In genomic region chr12:26791328-26791791, GRCh38 we compare ENCODE assay signal across 8 cellular contexts. TPM values are rescaled to one million over a fixed set of nuclear protein-coding genes. Genes with fewer than 3 reads are reported as not detected.
A peak's percentile ranks its signal among the peaks of the same experiment; 100 is the strongest.
DNase-seq lines count a peak whose midpoint lies in the region; ATAC-seq, FAIRE-seq and TF ChIP-seq lines count a peak whose summit lies in the region.

No MANE protein-coding gene starts in this region.

- H3K79me2 ChIP-seq in neural progenitor cell (ENCODE audit: low read depth) = no peaks in the 10 kb centered on the region

- no peak overlapping the region for H3K4me2 ChIP-seq in neural progenitor cell

- POLR2A ChIA-PET in naive thymus-derived CD8-positive, alpha-beta T cell (lab: Charles Lee) = no interaction called here

- H4K20me1 ChIP-seq in neural progenitor cell (ENCODE audit: low read depth) = no peaks in the 10 kb centered on the region

- peaks cover 57% of the 10 kb centered on the region for H3K4me1 ChIP-seq in SJSA1 (replicated peaks)
- H3K4me1 ChIP-seq in neural progenitor cell = no peaks in the 10 kb centered on the region

- DNase-seq in GM12891 (ENCODE audit: insufficient read length, low spot score) (no peak), SJSA1 (ENCODE audit: low read depth in 1 of 2, low spot score in 2 of 2) (peak in 1 of 2 experiments; percentile 67), medulla oblongata (ENCODE audit: extremely low spot score) (peak; percentile 70), DMS79 (lab: John Stamatoyannopoulos, UW) (no peak), neural progenitor cell (ENCODE audit: low spot score) (no peak)
- no peak for DNase-seq in activated naive CD4-positive, alpha-beta T cell treated with anti-CD3 and anti-CD28 coated beads, Interleukin-2, amount 50 U/mL, for 72 hours (ENCODE audit: low spot score in 2 of 2)
- DNase-seq in naive thymus-derived CD8-positive, alpha-beta T cell = no peak

- H3K4me3 ChIP-seq in SJSA1 (no peak overlapping the region), neural progenitor cell (no peak overlapping the region)

- no peaks in the 10 kb centered on the region for H3K9me3 Mint-ChIP-seq in neural progenitor cell
- peaks cover 0 to 3% of the 10 kb centered on the region in 2 donors for H3K9me3 Mint-ChIP-seq in activated naive CD4-positive, alpha-beta T cell treated with anti-CD3 and anti-CD28 coated beads, Interleukin-2, amount 50 U/mL, for 72 hours
- peaks cover 0 to 3% (median 0%) of the 10 kb centered on the region in 9 donors for H3K9me3 Mint-ChIP-seq in naive thymus-derived CD8-positive, alpha-beta T cell

- no peaks in the 10 kb centered on the region for H3K4me1 Mint-ChIP-seq in neural progenitor cell
- H3K4me1 Mint-ChIP-seq in naive thymus-derived CD8-positive, alpha-beta T cell = peaks cover 0 to 27% (median 11%) of the 10 kb centered on the region in 4 donors

- H3K27ac ChIP-seq in SJSA1 = peak overlapping the region; percentile 64
- H3K27ac ChIP-seq in neural progenitor cell = no peak overlapping the region

- no peaks in the 10 kb centered on the region for H3K9me3 ChIP-seq in SJSA1 (replicated peaks)
- no peaks in the 10 kb centered on the region for H3K9me3 ChIP-seq in neural progenitor cell (ENCODE audit: low read depth)

- TF ChIP-seq POLR2A in GM12891 (IDR thresholded peaks at IDR 0.05; ENCODE audit: low read depth, low read length) = no peak

- H2AFZ ChIP-seq in neural progenitor cell (replicated peaks) = no peak overlapping the region

- H3K36me3 ChIP-seq in SJSA1 = peaks cover 3% of the 10 kb centered on the region; the same call in 1 of the 2 replicates
- H3K36me3 ChIP-seq in neural progenitor cell = no peaks in the 10 kb centered on the region

- H3K27me3 ChIP-seq in SJSA1 (replicated peaks) (no peaks in the 10 kb centered on the region), neural progenitor cell (no peaks in the 10 kb centered on the region)

- no peak overlapping the region for H3K9ac ChIP-seq in neural progenitor cell

- peak; percentile 72 for ATAC-seq in HG02759 (IDR thresholded peaks at IDR 0.05; ENCODE audit: unreplicated experiment)
- ATAC-seq in activated naive CD4-positive, alpha-beta T cell treated with anti-CD3 and anti-CD28 coated beads, Interleukin-2, amount 50 U/mL, for 72 hours = no peak
- ATAC-seq in naive thymus-derived CD8-positive, alpha-beta T cell = no peak

- peak; percentile 60 for FAIRE-seq in GM12891 (lab: Jason Lieb, UNC)

- TF ChIP-seq CTCF in neural progenitor cell (IDR thresholded peaks at IDR 0.05) = no peak

- H3F3A ChIP-seq in neural progenitor cell (ENCODE audit: low read depth) = peaks cover 7% of the 10 kb centered on the region

- H3K27ac Mint-ChIP-seq in neural progenitor cell = no peak overlapping the region
- no peak overlapping the region for H3K27ac Mint-ChIP-seq in activated naive CD4-positive, alpha-beta T cell treated with anti-CD3 and anti-CD28 coated beads, Interleukin-2, amount 50 U/mL, for 72 hours
- H3K27ac Mint-ChIP-seq in naive thymus-derived CD8-positive, alpha-beta T cell = peak overlapping the region in 3 of 10 donors; percentile 7 to 48 (median 29)

- no peaks in the 10 kb centered on the region for H3K36me3 Mint-ChIP-seq in neural progenitor cell
- H3K36me3 Mint-ChIP-seq in activated naive CD4-positive, alpha-beta T cell treated with anti-CD3 and anti-CD28 coated beads, Interleukin-2, amount 50 U/mL, for 72 hours = peaks cover 19 to 27% of the 10 kb centered on the region in 2 donors
- peaks cover 11 to 35% (median 12%) of the 10 kb centered on the region in 3 donors for H3K36me3 Mint-ChIP-seq in naive thymus-derived CD8-positive, alpha-beta T cell

- no peak overlapping the region for H3K4me3 Mint-ChIP-seq in neural progenitor cell
- H3K4me3 Mint-ChIP-seq in naive thymus-derived CD8-positive, alpha-beta T cell = no peak overlapping the region

- H3K27me3 Mint-ChIP-seq in neural progenitor cell (ENCODE audit: insufficient read depth, low read depth) = peaks cover 2% of the 10 kb centered on the region
- H3K27me3 Mint-ChIP-seq in naive thymus-derived CD8-positive, alpha-beta T cell = no peaks in the 10 kb centered on the region

TF ChIP-seq in GM12891, 5 proteins besides CTCF, POLR2A, EP300 and RAD21:
- TF ChIP-seq POLR2AphosphoS5 (IDR thresholded peaks at IDR 0.05; ENCODE audit: low read depth, low read length) (no peak), PAX5 (IDR thresholded peaks at IDR 0.05; ENCODE audit: insufficient read depth, low read length, severe bottlenecking) (no peak), TAF1 (IDR thresholded peaks at IDR 0.05; ENCODE audit: low read depth, low read length) (no peak), SPI1 (IDR thresholded peaks at IDR 0.05; ENCODE audit: low read depth, low read length) (peak; percentile 51), POU2F2 (IDR thresholded peaks at IDR 0.05; ENCODE audit: low read depth, low read length) (no peak)

RNA-seq across cellular contexts. Expression of gene ITPR2, which starts 41.6 kb away (rescaled TPM):
- polyA plus RNA-seq in GM12891 (2012; ENCODE audit: low read depth, missing spikeins) = 20.7 TPM
- 82.3 and 85.0 TPM in 2 replicates for total RNA-seq in SJSA1 (2014; rRNA removed; shearing (Covaris generic))
- total RNA-seq in neural progenitor cell (ENCODE audit: low replicate concordance) = 2.0 and 11.4 TPM in 2 replicates
- 10 to 100 TPM; 44.6 to 46.1 TPM for total RNA-seq in activated naive CD4-positive, alpha-beta T cell treated with anti-CD3 and anti-CD28 coated beads, Interleukin-2, amount 50 U/mL, for 72 hours
- 10 to 100 TPM; 37.9 to 45.9 TPM for total RNA-seq in naive thymus-derived CD8-positive, alpha-beta T cell
- polyA plus RNA-seq in naive thymus-derived CD8-positive, alpha-beta T cell = 1 to 10 TPM; 4.6 to 9.6 (median 8.3) TPM
